Comparison of ENCODE assay signal across 1 cellular context in genomic region chr2:217189131-217189530, GRCh38.
TF ChIP-seq lines count a peak whose summit lies in the region.

No MANE protein-coding gene starts in this region.

TF ChIP-seq in SK-N-SH, 30 proteins besides CTCF, POLR2A, EP300 and RAD21 (continued from another document):
- TF ChIP-seq IRF3 (IDR thresholded peaks at IDR 0.05; ENCODE audit: low read depth, low read length) (no peak), RCOR1 (IDR thresholded peaks at IDR 0.05; ENCODE audit: low read length) (no peak), NRF1 (IDR thresholded peaks at IDR 0.05; ENCODE audit: low read depth, low read length) (no peak), USF1 (IDR thresholded peaks at IDR 0.05; ENCODE audit: borderline replicate concordance, low read depth) (no peak), TAF1 (IDR thresholded peaks at IDR 0.05; ENCODE audit: borderline replicate concordance, low read depth, low read length) (no peak), GABPA (IDR thresholded peaks at IDR 0.05; ENCODE audit: low read depth) (no peak), POLR2AphosphoS5 (IDR thresholded peaks at IDR 0.05; ENCODE audit: low read depth, low read length) (no peak)
